ENCODE assay signal across 9 cellular contexts in the genomic region with DNA sequence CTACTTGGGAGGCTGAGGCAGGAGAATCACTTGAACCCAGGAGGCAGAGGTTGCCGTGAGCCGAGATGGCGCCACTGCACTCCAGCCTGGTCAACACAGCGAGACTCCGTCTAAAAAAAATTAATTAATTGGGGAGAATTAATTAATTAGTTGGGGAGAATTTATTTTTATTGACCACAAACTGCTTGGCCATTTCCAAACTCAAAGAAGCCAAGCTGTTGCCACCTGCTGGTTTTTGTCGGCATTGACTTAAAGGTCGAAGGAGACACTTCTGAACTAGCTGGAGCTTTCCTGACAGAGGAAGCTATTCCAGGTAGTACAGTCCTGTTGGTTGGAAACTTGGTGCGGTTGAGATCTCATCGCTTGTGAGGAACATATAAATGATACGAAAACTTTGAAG. TPM values are rescaled to one million over a fixed set of nuclear protein-coding genes. Genes with fewer than 3 reads are reported as not detected.
DNase-seq lines count a peak whose midpoint lies in the region; ATAC-seq and TF ChIP-seq lines count a peak whose summit lies in the region.
"Had no signal": no experiment of that assay in that cellular context is flagged by ENCODE, and none has a peak within 500 bp of the region (broad histone marks: within the 10 kb centered on the region; RNA-seq: fewer than 3 reads in every experiment).

No MANE protein-coding gene starts in this region.

- no peaks in the 10 kb centered on the region for H3K36me3 ChIP-seq in sigmoid colon

- H3K27ac ChIP-seq in sigmoid colon = no peak overlapping the region

- no peaks in the 10 kb centered on the region for H3K9me3 ChIP-seq in sigmoid colon

- TF ChIP-seq EP300 in sigmoid colon (IDR thresholded peaks at IDR 0.05) = no peak

- TF ChIP-seq CTCF in foreskin fibroblast (IDR thresholded peaks at IDR 0.05; ENCODE audit: low read depth, low read length) (peak; percentile 64), sigmoid colon (IDR thresholded peaks at IDR 0.05) (no peak)

- intact Hi-C loops in sigmoid colon (cut with DNase I) = no loop called here

- H3K27me3 ChIP-seq in sigmoid colon = no peaks in the 10 kb centered on the region

- H3K4me1 ChIP-seq in sigmoid colon = no peaks in the 10 kb centered on the region

- DNase-seq in A172 (ENCODE audit: low spot score) (peak; percentile 64), DMS53 (lab: John Stamatoyannopoulos, UW) (peak; percentile 75), SHP77 (lab: John Stamatoyannopoulos, UW) (peak; percentile 23 to 45), foreskin fibroblast (peak; percentile 32 to 78), NCI-H2029 (lab: John Stamatoyannopoulos, UW) (no peak), sigmoid colon (no peak)

- ATAC-seq in HG02973 (IDR thresholded peaks at IDR 0.05; ENCODE audit: unreplicated experiment) = peak; percentile 67
- ATAC-seq in GM21447 (IDR thresholded peaks at IDR 0.05; ENCODE audit: unreplicated experiment) = no peak

- 74 to 80% methylated on average over 10 of the region's 10 CpGs for WGBS in sigmoid colon, 2 donors

- no peak for TF ChIP-seq POLR2A in sigmoid colon (IDR thresholded peaks at IDR 0.05)

- H3K4me3 ChIP-seq in foreskin fibroblast (ENCODE audit: low read depth in 1 of 2, low read length in 2 of 2) (no peak overlapping the region), sigmoid colon (no peak overlapping the region)

RNA-seq across cellular contexts. Expression of gene MAP1LC3C, which starts 13.1 kb away (rescaled TPM):
- total RNA-seq in A172 (2014; rRNA removed; shearing (Covaris generic)) = 2.6 and 8.0 TPM in 2 replicates
- total RNA-seq in sigmoid colon = 1 to 10 TPM in 3 of 4 donors, not detected in 1; 4.2 to 8.1 (median 5.0) TPM
- 1 to 10 TPM in 2 of 3 donors, not detected in 1; 1.3 to 6.0 TPM for polyA plus RNA-seq in sigmoid colon

RNA-seq across cellular contexts. Expression of gene BECN2, which starts 28.2 kb away (rescaled TPM):
- total RNA-seq in A172 (2014; rRNA removed; shearing (Covaris generic)) = not detected in 2 replicates
- not detected for total RNA-seq in sigmoid colon
- polyA plus RNA-seq in sigmoid colon = not detected
- polyA plus RNA-seq: esophagus had no signal

Comparison
In these comparisons a context has a peak if more than half of its experiments do, and no peak if none do; other contexts are left out.
1. DNase-seq: peak in A172 (single experiment), DMS53 (single experiment), SHP77 (2 of 2) and foreskin fibroblast (2 of 2); none in NCI-H2029 (single experiment) and sigmoid colon (single experiment).